In the genomic region with DNA sequence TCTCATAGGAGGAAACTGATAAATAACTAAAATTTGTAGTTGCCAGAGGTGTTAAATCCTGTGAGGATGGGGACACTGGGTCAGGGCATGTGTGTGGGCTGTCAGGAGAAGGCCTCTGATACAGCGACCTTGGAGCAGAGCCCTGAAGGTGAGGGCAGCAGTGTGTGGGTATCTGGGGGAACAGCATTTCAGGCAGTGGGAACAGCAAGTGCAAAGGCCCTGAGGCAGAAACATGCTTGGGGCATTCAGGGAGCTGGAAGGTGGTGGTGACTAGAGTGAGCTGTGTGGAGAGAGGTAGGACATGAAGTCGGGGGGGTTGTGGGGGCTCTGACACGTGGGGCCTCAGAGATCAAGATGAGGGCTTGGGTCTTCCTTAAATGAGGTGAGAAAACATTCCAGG, we compare ENCODE assay signal across 12 cellular contexts. TPM values are rescaled to one million over a fixed set of nuclear protein-coding genes. Genes with fewer than 3 reads are reported as not detected.
DNase-seq lines count a peak whose midpoint lies in the region; ATAC-seq and TF ChIP-seq lines count a peak whose summit lies in the region.
"Had no signal": no experiment of that assay in that cellular context is flagged by ENCODE, and none has a peak within 500 bp of the region (broad histone marks: within the 10 kb centered on the region; RNA-seq: fewer than 3 reads in every experiment).

No MANE protein-coding gene starts in this region.

- ATAC-seq in IMR-90 (ENCODE audit: low read depth) (no peak), GM19455 (IDR thresholded peaks at IDR 0.05; ENCODE audit: unreplicated experiment) (no peak)

- H4K8ac ChIP-seq in IMR-90 (ENCODE audit: low read depth in 2 of 2, low read length in 2 of 2) = peak overlapping the region; percentile 48 to 49; a peak in 2 of 4 replicates

- dilution Hi-C loops in IMR-90 (cut with HindIII; ENCODE audit: low sequenced_read_pairs, unreplicated experiment) = no loop called here

- intact Hi-C loops in IMR-90 (cut with micrococcal nuclease) = no loop called here

- H3K23ac ChIP-seq in IMR-90 (ENCODE audit: low read depth, low read length) = peak overlapping the region; percentile 59; the same call in 1 of the 2 replicates

- peaks cover 48% of the 10 kb centered on the region for H3K4me1 Mint-ChIP-seq in mesothelial cell of epicardium

- H3K27ac ChIP-seq in IMR-90 (ENCODE audit: insufficient read depth, low read length) (peak overlapping the region; percentile 60), cingulate gyrus (ENCODE audit: low read depth, low read length) (peak overlapping the region; percentile 89), substantia nigra (ENCODE audit: low read depth, low read length, poor library complexity, severe bottlenecking) (peak overlapping the region; percentile 6)

- TF ChIP-seq CTCF in IMR-90 (conservative IDR thresholded peaks at IDR 0.05; ENCODE audit: low read depth, low read length) = no peak
- TF ChIP-seq CTCF in mesothelial cell of epicardium (IDR thresholded peaks at IDR 0.05; ENCODE audit: unreplicated experiment) = no peak

- H3K18ac ChIP-seq in IMR-90 (ENCODE audit: low read depth, low read length) = peak overlapping the region; percentile 51

- peak overlapping the region; percentile 22 for H2BK5ac ChIP-seq in IMR-90 (ENCODE audit: low read depth, low read length, poor library complexity, severe bottlenecking)

- no peak for TF ChIP-seq RAD21 in IMR-90 (IDR thresholded peaks at IDR 0.05; ENCODE audit: low read length)

- peak overlapping the region; percentile 84 for H2BK120ac ChIP-seq in IMR-90 (ENCODE audit: low read depth, low read length)

- H2AK5ac ChIP-seq in IMR-90 (ENCODE audit: low read depth, low read length) = peak overlapping the region; percentile 93

- H2AK9ac ChIP-seq in IMR-90 (replicated peaks; ENCODE audit: low read depth, low read length, poor library complexity) = peak overlapping the region; percentile 93

- H3K27me3 ChIP-seq in IMR-90 (ENCODE audit: control insufficient read depth, insufficient read depth, low read length) = no peaks in the 10 kb centered on the region

- H3K27ac Mint-ChIP-seq in mesothelial cell of epicardium = peak overlapping the region; percentile 91
- H3K27ac Mint-ChIP-seq: progenitor cell of endocrine pancreas had no signal

- CTCF ChIA-PET in IMR-90 (lab: Yijun Ruan, JAX) = interaction anchor here (1.6 kb wide), 1 partner anchor 68 kb away, joined by 3 read pairs; no protein-coding TSS in a partner anchor

- no peak for TF ChIP-seq POLR2A in IMR-90 (IDR thresholded peaks at IDR 0.05; ENCODE audit: low read depth, low read length)

- peaks cover 27% of the 10 kb centered on the region for H3K9me1 ChIP-seq in IMR-90 (ENCODE audit: insufficient read depth, low read length)

- H3K4me1 ChIP-seq in IMR-90 (ENCODE audit: control insufficient read depth, insufficient read depth, low read length) = peaks cover 16% of the 10 kb centered on the region

- H3K79me1 ChIP-seq in IMR-90 (ENCODE audit: low read depth in 1 of 2, low read length in 2 of 2) = peaks cover 32 to 65% of the 10 kb centered on the region in 2 experiments

- 62% methylated on average over 3 of the region's 3 CpGs; no CpG with 5 or more reads in 1 of the 2 experiments for WGBS in IMR-90 (ENCODE audit: extremely low coverage in 2 of 2, insufficient read length in 1 of 2), 2 experiments

- H2BK20ac ChIP-seq in IMR-90 (ENCODE audit: low read depth, low read length) = peak overlapping the region; percentile 22; the same call in 1 of the 2 replicates

- BruUV-seq in IMR-90 (replicated peaks; lab: Mats Ljungman, UMichigan) = no TSS peak

- H3K4ac ChIP-seq in IMR-90 (ENCODE audit: low read depth, low read length) = peak overlapping the region; percentile 88

- no peak overlapping the region for H3K4me3 Mint-ChIP-seq in mesothelial cell of epicardium

- no peak overlapping the region for H3K9ac ChIP-seq in IMR-90 (ENCODE audit: low read depth, low read length)

- H4K91ac ChIP-seq in IMR-90 (ENCODE audit: insufficient read depth, low read depth, low read length) = peak overlapping the region; percentile 88

- H4K20me1 ChIP-seq in IMR-90 (ENCODE audit: insufficient read depth, low read length) = peaks cover 9% of the 10 kb centered on the region

- peak overlapping the region; percentile 39 for H2AFZ ChIP-seq in IMR-90 (replicated peaks; ENCODE audit: low read length, poor library complexity)

- DNase-seq in IMR-90 = no peak
- DNase-seq in mesothelial cell of epicardium (ENCODE audit: low spot score in 2 of 2, unreplicated experiment in 2 of 2) = no peak
- no peak for DNase-seq in substantia nigra (lab: John Stamatoyannopoulos, UW)
- DNase-seq in SIG-M5 treated with dmso at 0.1 percent for 504 hours (lab: John Stamatoyannopoulos, UW; ENCODE audit: unreplicated experiment) = no peak
- no peak for DNase-seq in NCI-H1092 (lab: John Stamatoyannopoulos, UW)
- no peak for DNase-seq in NCI-H2171 (lab: John Stamatoyannopoulos, UW)
- DNase-seq: activated T-cell treated with anti-CD3 and anti-CD28 coated beads, Interleukin-2, amount 50 U/mL, for 1 hour; NCI-H2227 treated with DMSO at 0.1 percent for 48 hours; SHP77 had no signal

- peak overlapping the region; percentile 86; the same call in 1 of the 2 replicates for H3K14ac ChIP-seq in IMR-90 (replicated peaks; ENCODE audit: low read depth, low read length)

- no peaks in the 10 kb centered on the region for H3K36me3 Mint-ChIP-seq in mesothelial cell of epicardium

- H2BK15ac ChIP-seq in IMR-90 (ENCODE audit: low read depth, low read length) = peak overlapping the region; percentile 77; the same call in 2 of the 3 replicates

- H3K9me3 ChIP-seq in IMR-90 (ENCODE audit: control insufficient read depth, insufficient read depth, low read length) = no peaks in the 10 kb centered on the region

- no peak overlapping the region for H3K4me3 ChIP-seq in IMR-90 (ENCODE audit: insufficient read depth, low read depth, low read length)

- in situ Hi-C loops in IMR-90 (cut with MboI; ENCODE audit: low sequenced_read_pairs) = no loop called here

- H4K5ac ChIP-seq in IMR-90 (ENCODE audit: low read depth, low read length) = 0 out of 2 replicates have a peak overlapping the region, but pooled peaks have one; percentile 5

- no peaks in the 10 kb centered on the region for H3K36me3 ChIP-seq in IMR-90 (ENCODE audit: control insufficient read depth, insufficient read depth, low read length)

- POLR2A ChIA-PET in IMR-90 (lab: Charles Lee; ENCODE audit: unreplicated experiment) = no interaction called here

- peak overlapping the region; percentile 1; the same call in 1 of the 2 replicates for H3K56ac ChIP-seq in IMR-90 (ENCODE audit: extremely low read depth, insufficient read depth, low read length)

- H3K4me2 ChIP-seq in IMR-90 (ENCODE audit: low read depth, low read length) = 0 out of 2 replicates have a peak overlapping the region, but pooled peaks have one; percentile 25

- H3K27me3 Mint-ChIP-seq in mesothelial cell of epicardium (ENCODE audit: low read depth) = no peaks in the 10 kb centered on the region

- H3K9me3 Mint-ChIP-seq in mesothelial cell of epicardium = no peaks in the 10 kb centered on the region

TF ChIP-seq in IMR-90, 13 proteins besides CTCF, POLR2A, EP300 and RAD21:
- TF ChIP-seq, protein P1, sequence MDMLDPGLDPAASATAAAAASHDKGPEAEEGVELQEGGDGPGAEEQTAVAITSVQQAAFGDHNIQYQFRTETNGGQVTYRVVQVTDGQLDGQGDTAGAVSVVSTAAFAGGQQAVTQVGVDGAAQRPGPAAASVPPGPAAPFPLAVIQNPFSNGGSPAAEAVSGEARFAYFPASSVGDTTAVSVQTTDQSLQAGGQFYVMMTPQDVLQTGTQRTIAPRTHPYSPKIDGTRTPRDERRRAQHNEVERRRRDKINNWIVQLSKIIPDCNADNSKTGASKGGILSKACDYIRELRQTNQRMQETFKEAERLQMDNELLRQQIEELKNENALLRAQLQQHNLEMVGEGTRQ (IDR thresholded peaks at IDR 0.05; ENCODE audit: low read depth, low read length) = no peak
- TF ChIP-seq BHLHE40 (IDR thresholded peaks at IDR 0.05; ENCODE audit: low read depth, low read length) (no peak), MAZ (IDR thresholded peaks at IDR 0.05; ENCODE audit: borderline replicate concordance, low read depth, low read length) (no peak), MAFK (IDR thresholded peaks at IDR 0.05; ENCODE audit: low read depth, low read length) (no peak), CEBPB (IDR thresholded peaks at IDR 0.05; ENCODE audit: low read depth, low read length) (no peak), CHD1 (IDR thresholded peaks at IDR 0.05; ENCODE audit: low read depth, low read length) (no peak), SMC3 (IDR thresholded peaks at IDR 0.05; ENCODE audit: low read depth, low read length) (no peak), FOS (IDR thresholded peaks at IDR 0.05; ENCODE audit: low read depth, low read length) (no peak), RCOR1 (IDR thresholded peaks at IDR 0.05; ENCODE audit: insufficient replicate concordance, low read length) (no peak), MXI1 (IDR thresholded peaks at IDR 0.05; ENCODE audit: borderline replicate concordance, low read depth, low read length) (no peak)
- TF ChIP-seq, protein P2, sequence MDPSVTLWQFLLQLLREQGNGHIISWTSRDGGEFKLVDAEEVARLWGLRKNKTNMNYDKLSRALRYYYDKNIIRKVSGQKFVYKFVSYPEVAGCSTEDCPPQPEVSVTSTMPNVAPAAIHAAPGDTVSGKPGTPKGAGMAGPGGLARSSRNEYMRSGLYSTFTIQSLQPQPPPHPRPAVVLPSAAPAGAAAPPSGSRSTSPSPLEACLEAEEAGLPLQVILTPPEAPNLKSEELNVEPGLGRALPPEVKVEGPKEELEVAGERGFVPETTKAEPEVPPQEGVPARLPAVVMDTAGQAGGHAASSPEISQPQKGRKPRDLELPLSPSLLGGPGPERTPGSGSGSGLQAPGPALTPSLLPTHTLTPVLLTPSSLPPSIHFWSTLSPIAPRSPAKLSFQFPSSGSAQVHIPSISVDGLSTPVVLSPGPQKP (IDR thresholded peaks at IDR 0.05; ENCODE audit: borderline replicate concordance, low read depth, low read length) = no peak

RNA-seq across cellular contexts. Expression of a gene that starts 30.7 kb away (rescaled TPM):
- 4.8 and 5.0 TPM in 2 replicates for total RNA-seq in IMR-90 (2012; rRNA removed)
- 12.4 and 14.5 TPM in 2 replicates for polyA plus RNA-seq in IMR-90 (2012; rRNA removed)
- polyA plus RNA-seq in IMR-90 (2012; cell fraction: cytosol; rRNA removed) = 7.7 and 12.8 TPM in 2 replicates
- polyA plus RNA-seq in IMR-90 (2012; cell fraction: nucleus; rRNA removed; ENCODE audit: low replicate concordance) = 23.3 and 59.8 TPM in 2 replicates
- total RNA-seq in mesothelial cell of epicardium = 31.3 to 33.1 TPM (median 32.6 TPM) in 3 replicates

Comparison
In these comparisons a context has a peak if more than half of its experiments do, and no peak if none do; other contexts are left out.
1. H3K27ac ChIP-seq: peak in every context shown above with its lines; median percentile 89 in cingulate gyrus; 60 in IMR-90; 6 in substantia nigra.